ENCODE assay signal across 28 cellular contexts in the genomic region with DNA sequence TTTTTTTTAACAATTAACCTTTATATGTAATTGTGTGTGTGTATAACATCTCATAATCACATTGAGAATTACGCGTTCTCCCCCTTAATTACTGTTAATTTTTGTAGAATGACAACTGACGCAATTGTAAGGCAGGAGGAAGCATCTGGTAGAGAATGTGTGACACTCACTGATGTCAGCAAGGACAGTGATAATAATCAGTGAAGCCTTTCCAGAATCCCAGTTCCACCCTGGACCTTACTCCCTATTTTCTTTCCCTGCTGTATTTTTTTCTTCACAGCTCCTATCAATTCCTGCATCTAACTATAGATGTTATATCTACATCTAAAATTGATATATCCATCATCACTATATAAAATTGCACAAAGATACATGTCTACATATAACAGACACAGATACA.
"Had no signal": no experiment of that assay in that cellular context is flagged by ENCODE, and none has a peak within 500 bp of the region (broad histone marks: within the 10 kb centered on the region; RNA-seq: fewer than 3 reads in every experiment).

No MANE protein-coding gene starts in this region.

- DNase-seq: activated CD4-positive, alpha-beta memory T cell treated with anti-CD3 and anti-CD28 coated beads, Interleukin-2, amount 10 ng/mL, durations not matched to agents 7 days and 5 days; activated CD4-positive, alpha-beta T cell treated with anti-CD3 and anti-CD28 coated beads for 36 hours; activated CD4-positive, alpha-beta T cell treated with anti-CD3 and anti-CD28 coated beads, Interleukin-2, amount 50 U/mL, for 1 hour; activated CD4-positive, CD25-positive, alpha-beta regulatory T cell; activated CD8-positive, alpha-beta memory T cell treated with anti-CD3 and anti-CD28 coated beads, Interleukin-2, amount 50 U/mL, for 4 hours; activated effector memory CD4-positive, alpha-beta T cell treated with anti-CD3 and anti-CD28 coated beads, Interleukin-2, amount 50 U/mL, for 16 hours; activated naive CD4-positive, alpha-beta T cell treated with Interleukin-2 at 50 U/mL for 16 hours; activated naive CD8-positive, alpha-beta T cell treated with anti-CD3 and anti-CD28 coated beads, Interleukin-2, amount 50 U/mL, for 24 hours; amniotic stem cell; body of pancreas; central memory CD4-positive, alpha-beta T cell; KG1; NCI-H1048; NCI-H1417; NCI-H1930; NCI-H2171 treated with DMSO at 0.1 percent for 48 hours; NCI-H226; NCI-H526 treated with DMSO at 0.1 percent for 48 hours; Peyer's patch; Right ventricle myocardium superior; SJCRH30; T-helper 17 cell; T-helper 9 cell had no signal

- H3K27me3 Mint-ChIP-seq: activated CD4-positive, alpha-beta memory T cell treated with anti-CD3 and anti-CD28 coated beads, Interleukin-2, amount 10 ng/mL, durations not matched to agents 7 days and 5 days; activated CD4-positive, alpha-beta T cell treated with anti-CD3 and anti-CD28 coated beads for 36 hours; activated naive CD8-positive, alpha-beta T cell treated with anti-CD3 and anti-CD28 coated beads, Interleukin-2, amount 50 U/mL, for 24 hours; T-helper 17 cell had no signal

- ATAC-seq: activated CD4-positive, alpha-beta T cell treated with anti-CD3 and anti-CD28 coated beads for 36 hours; activated naive CD4-positive, alpha-beta T cell treated with anti-CD3 and anti-CD28 coated beads, Interleukin-2, amount 50 U/mL, for 72 hours; activated naive CD8-positive, alpha-beta T cell treated with anti-CD3 and anti-CD28 coated beads, Interleukin-2, amount 50 U/mL, for 24 hours; body of pancreas; T-helper 17 cell had no signal

- FAIRE-seq: bronchial epithelial cell had no signal

- H3K27ac Mint-ChIP-seq: activated CD4-positive, alpha-beta memory T cell treated with anti-CD3 and anti-CD28 coated beads, Interleukin-2, amount 10 ng/mL, durations not matched to agents 7 days and 5 days; activated CD4-positive, alpha-beta T cell treated with anti-CD3 and anti-CD28 coated beads for 36 hours; activated naive CD8-positive, alpha-beta T cell treated with anti-CD3 and anti-CD28 coated beads, Interleukin-2, amount 50 U/mL, for 24 hours; activated T-helper 1 cell treated with anti-CD3 and anti-CD28 coated beads, Interleukin-12 subunit alpha, Interleukin-12 subunit beta, Interleukin-2, Interleukin-4 antibody, amounts not matched to agents 30 ng/mL and 10 ng/mL and 1 ng/mL, durations not matched to agents 14 hours and 24 hours and 36 hours; T-helper 17 cell had no signal

- H3K27me3 ChIP-seq: ascending aorta, body of pancreas, Peyer's patch, SJCRH30 had no signal

- H3K4me3 Mint-ChIP-seq: activated CD4-positive, alpha-beta memory T cell treated with anti-CD3 and anti-CD28 coated beads, Interleukin-2, amount 10 ng/mL, durations not matched to agents 7 days and 5 days; activated CD4-positive, alpha-beta T cell treated with anti-CD3 and anti-CD28 coated beads for 36 hours; activated naive CD8-positive, alpha-beta T cell treated with anti-CD3 and anti-CD28 coated beads, Interleukin-2, amount 50 U/mL, for 24 hours; activated T-helper 1 cell treated with anti-CD3 and anti-CD28 coated beads, Interleukin-12 subunit alpha, Interleukin-12 subunit beta, Interleukin-2, Interleukin-4 antibody, amounts not matched to agents 30 ng/mL and 10 ng/mL and 1 ng/mL, durations not matched to agents 14 hours and 24 hours and 36 hours; T-helper 17 cell had no signal

- H3K4me1 ChIP-seq: ascending aorta, body of pancreas, Peyer's patch, SJCRH30 had no signal

- H3K9me3 Mint-ChIP-seq: activated CD4-positive, alpha-beta memory T cell treated with anti-CD3 and anti-CD28 coated beads, Interleukin-2, amount 10 ng/mL, durations not matched to agents 7 days and 5 days; activated naive CD4-positive, alpha-beta T cell treated with anti-CD3 and anti-CD28 coated beads, Interleukin-2, amount 50 U/mL, for 72 hours had no signal

- H3K27ac ChIP-seq: ascending aorta, body of pancreas, RWPE1, SJCRH30 had no signal

- H3K9me3 ChIP-seq: ascending aorta, body of pancreas, Peyer's patch had no signal

- H3K4me1 Mint-ChIP-seq: activated CD4-positive, alpha-beta memory T cell treated with anti-CD3 and anti-CD28 coated beads, Interleukin-2, amount 10 ng/mL, durations not matched to agents 7 days and 5 days; activated CD4-positive, alpha-beta T cell treated with anti-CD3 and anti-CD28 coated beads for 36 hours; activated naive CD8-positive, alpha-beta T cell treated with anti-CD3 and anti-CD28 coated beads, Interleukin-2, amount 50 U/mL, for 24 hours; T-helper 17 cell had no signal

- H3K36me3 ChIP-seq: SJCRH30 had no signal

- H3K4me3 ChIP-seq: ascending aorta, body of pancreas, Peyer's patch, SJCRH30 had no signal
